In the genomic region with DNA sequence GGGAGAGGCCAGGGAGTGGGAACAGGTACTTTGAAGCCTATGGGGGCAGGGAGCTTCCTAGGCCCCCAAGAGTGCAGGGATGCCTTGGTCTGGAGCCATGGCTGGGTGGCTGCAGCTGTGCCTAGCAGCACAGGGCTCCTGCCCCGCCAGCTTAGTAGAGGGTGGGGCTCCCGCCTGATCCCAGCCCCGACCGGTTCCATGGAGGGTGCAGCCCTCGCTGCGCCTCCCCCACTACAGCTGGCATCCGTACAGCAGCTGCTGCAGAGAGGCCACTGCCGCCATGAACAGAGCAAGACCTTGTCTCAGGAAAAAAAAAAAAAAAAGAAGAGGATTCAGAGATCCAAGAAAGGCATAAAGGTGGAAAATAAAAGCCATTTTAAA, we compare ENCODE assay signal across 27 cellular contexts.
A peak's percentile ranks its signal among the peaks of the same experiment; 100 is the strongest.
DNase-seq lines count a peak whose midpoint lies in the region; ATAC-seq and TF ChIP-seq lines count a peak whose summit lies in the region.
"Had no signal": no experiment of that assay in that cellular context is flagged by ENCODE, and none has a peak within 500 bp of the region (broad histone marks: within the 10 kb centered on the region; RNA-seq: fewer than 3 reads in every experiment).

No MANE protein-coding gene starts in this region.

- peak overlapping the region; percentile 6 for H3K4me3 Mint-ChIP-seq in neural crest cell
- H3K4me3 Mint-ChIP-seq: activated naive CD8-positive, alpha-beta T cell treated with anti-CD3 and anti-CD28 coated beads, Interleukin-2, amount 10 ng/mL, durations not matched to agents 7 days and 5 days; IgD-negative memory B cell; nephron progenitor cell had no signal

- H3K36me3 ChIP-seq in heart left ventricle, result no peaks in the 10 kb centered on the region
- H3K36me3 ChIP-seq: BE2C, colonic mucosa, gastrocnemius medialis, HAP-1, Peyer's patch, tibial artery had no signal

- no peak for TF ChIP-seq POLR2A in heart left ventricle (IDR thresholded peaks at IDR 0.05)

- intact Hi-C loops in heart left ventricle (cut with DNase I), result no loop called here
- intact Hi-C loops in left cardiac atrium (cut with DNase I), result no loop called here
- intact Hi-C loops in head of caudate nucleus (cut with DNase I), result no loop called here

- H3K27ac Mint-ChIP-seq in neural crest cell (ENCODE audit: unreplicated experiment), result no peak overlapping the region
- H3K27ac Mint-ChIP-seq: activated naive CD8-positive, alpha-beta T cell treated with anti-CD3 and anti-CD28 coated beads, Interleukin-2, amount 10 ng/mL, durations not matched to agents 7 days and 5 days; IgD-negative memory B cell; nephron progenitor cell had no signal

- peaks cover 4% of the 10 kb centered on the region for H3K9me3 Mint-ChIP-seq in neural crest cell

- WGBS in heart left ventricle, 4 donors, result 87 to 96% (median 92%) methylated on average over 8 of the region's 8 CpGs

- H3K27ac ChIP-seq in heart left ventricle, result no peak overlapping the region
- H3K27ac ChIP-seq: body of pancreas, colonic mucosa, esophagus squamous epithelium, gastrocnemius medialis, Peyer's patch, SK-N-MC, tibial artery had no signal

- CTCF ChIA-PET in HEK293T (lab: Yijun Ruan, JAX), result no interaction called here

- H3K36me3 Mint-ChIP-seq in neural crest cell (ENCODE audit: low read depth), result peaks cover 2% of the 10 kb centered on the region

- no peak overlapping the region for H3K4me3 ChIP-seq in heart left ventricle
- H3K4me3 ChIP-seq: body of pancreas, colonic mucosa, esophagus squamous epithelium, gastrocnemius medialis, HAP-1, Peyer's patch, SK-N-MC, tibial artery had no signal

- DNase-seq in heart left ventricle (no peak), left cardiac atrium (no peak), head of caudate nucleus (peak; percentile 72 to 94 (median 88)), neural crest cell (ENCODE audit: low read depth, low spot score) (no peak), NCI-H526 (lab: John Stamatoyannopoulos, UW) (no peak), HEK293T (ENCODE audit: extremely low spot score) (no peak)
- DNase-seq: activated CD4-positive, alpha-beta T cell treated with anti-CD3 and anti-CD28 coated beads, Interleukin-2, amount 50 U/mL, for 1 hour; activated naive CD8-positive, alpha-beta T cell treated with anti-CD3 and anti-CD28 coated beads, Interleukin-2, amount 10 ng/mL, durations not matched to agents 7 days and 5 days; BE2C; body of pancreas; colonic mucosa; esophagus squamous epithelium; gastrocnemius medialis; NCI-H1417; NCI-H2081 treated with DMSO at 0.1 percent for 48 hours; nephron progenitor cell; Peyer's patch; stimulated activated CD4-positive, alpha-beta T cell treated with anti-CD3 and anti-CD28 coated beads, Interleukin-4, amount 100 ng/mL, for 1 hour; stimulated activated naive CD4-positive, alpha-beta T cell; T-helper 2 cell; tibial artery had no signal

- POLR2A ChIA-PET in HEK293T (lab: Yijun Ruan, JAX), result no interaction called here

- ATAC-seq in heart left ventricle (peak in 3 of 4 donors; percentile 24 to 34 (median 30)), left cardiac atrium (no peak), GM18498 (IDR thresholded peaks at IDR 0.05; ENCODE audit: unreplicated experiment) (no peak), HG02852 (IDR thresholded peaks at IDR 0.05; ENCODE audit: unreplicated experiment) (no peak)
- ATAC-seq: body of pancreas, gastrocnemius medialis, left lobe of liver had no signal

- H3K27me3 ChIP-seq in heart left ventricle, result no peaks in the 10 kb centered on the region
- H3K27me3 ChIP-seq: BE2C, body of pancreas, colonic mucosa, esophagus squamous epithelium, gastrocnemius medialis, Peyer's patch, tibial artery had no signal

- H3K27me3 Mint-ChIP-seq in neural crest cell (ENCODE audit: low read depth), result no peaks in the 10 kb centered on the region
- H3K27me3 Mint-ChIP-seq: activated naive CD8-positive, alpha-beta T cell treated with anti-CD3 and anti-CD28 coated beads, Interleukin-2, amount 10 ng/mL, durations not matched to agents 7 days and 5 days; IgD-negative memory B cell had no signal

- peaks cover 0 to 21% (median 5%) of the 10 kb centered on the region in 12 donors for H3K4me1 ChIP-seq in heart left ventricle
- H3K4me1 ChIP-seq: BE2C, body of pancreas, colonic mucosa, Peyer's patch had no signal

- peaks cover 0 to 12% (median 0%) of the 10 kb centered on the region in 12 donors for H3K9me3 ChIP-seq in heart left ventricle
- H3K9me3 ChIP-seq: BE2C, colonic mucosa, gastrocnemius medialis, HAP-1, tibial artery had no signal

- peaks cover 27% of the 10 kb centered on the region for H3K4me1 Mint-ChIP-seq in neural crest cell

- TF ChIP-seq CTCF in heart left ventricle (IDR thresholded peaks at IDR 0.05) (no peak), neural crest cell (conservative IDR thresholded peaks at IDR 0.05) (no peak)

TF ChIP-seq in HEK293T, 16 proteins besides CTCF, POLR2A, EP300 and RAD21:
- TF ChIP-seq ARNT (IDR thresholded peaks at IDR 0.05) (no peak), CTBP1 (IDR thresholded peaks at IDR 0.05; ENCODE audit: borderline replicate concordance) (no peak), NFRKB (IDR thresholded peaks at IDR 0.05) (no peak), L3MBTL2 (conservative IDR thresholded peaks at IDR 0.05) (no peak), FOXA1 (IDR thresholded peaks at IDR 0.05) (no peak), HDGF (IDR thresholded peaks at IDR 0.05; ENCODE audit: borderline replicate concordance) (no peak), BHLHE40 (IDR thresholded peaks at IDR 0.05; ENCODE audit: borderline replicate concordance) (no peak), TARDBP (IDR thresholded peaks at IDR 0.05) (no peak)

Comparison
In these comparisons a context has a peak if more than half of its experiments do, and no peak if none do; other contexts are left out.
1. ATAC-seq: peak in heart left ventricle (3 of 4); none in left cardiac atrium (0 of 2), GM18498 (single experiment) and HG02852 (single experiment).
2. DNase-seq: peak in head of caudate nucleus (42 of 42); none in heart left ventricle (0 of 5), left cardiac atrium (single experiment), neural crest cell (single experiment), NCI-H526 (0 of 2) and HEK293T (single experiment).